Comparison of ENCODE assay signal across 8 cellular contexts in the genomic region with DNA sequence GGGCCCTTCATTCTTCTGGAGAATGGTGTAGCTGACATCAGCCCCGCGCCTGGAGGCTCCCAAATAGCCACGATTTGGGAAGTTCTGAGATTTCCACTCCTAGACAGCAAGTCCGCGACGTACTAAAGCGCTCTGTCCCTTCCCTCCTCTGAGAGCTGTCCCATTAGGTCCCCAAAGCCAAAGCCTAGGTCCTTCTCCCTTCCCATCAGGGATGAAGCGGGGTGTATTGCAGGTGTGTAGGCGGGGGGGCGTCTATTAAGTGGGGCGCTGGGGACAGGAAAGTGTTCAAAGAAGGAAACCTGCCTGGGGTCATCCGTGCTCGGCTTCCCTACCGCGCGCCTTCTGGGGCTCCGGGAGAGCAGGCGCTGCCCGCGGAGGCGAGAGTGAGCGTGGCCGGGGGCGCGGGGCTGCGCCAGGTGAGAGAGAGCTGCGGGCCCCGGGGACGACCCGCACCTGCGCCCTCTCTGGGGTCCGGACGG. TPM values are rescaled to one million over a fixed set of nuclear protein-coding genes. Genes with fewer than 3 reads are reported as not detected.
DNase-seq lines count a peak whose midpoint lies in the region; ATAC-seq and TF ChIP-seq lines count a peak whose summit lies in the region.

No MANE protein-coding gene starts in this region.

- intact Hi-C loops in OCI-LY7 (cut with micrococcal nuclease; ENCODE audit: unreplicated experiment) = no loop called here

- peak overlapping the region; percentile 60 for H3K4me3 ChIP-seq in OCI-LY7 (ENCODE audit: low read depth, low read length, poor library complexity, severe bottlenecking)
- H3K4me3 ChIP-seq in parathyroid adenoma (ENCODE audit: low read depth, low read length) = peak overlapping the region; percentile 51

- BruUV-seq in OCI-LY7 (replicated peaks; lab: Mats Ljungman, UMichigan) = no TSS peak

- H3K27ac ChIP-seq in OCI-LY7 (ENCODE audit: low read depth, low read length, poor library complexity, severe bottlenecking) (no peak overlapping the region), parathyroid adenoma (no peak overlapping the region)

- POLR2A ChIA-PET in OCI-LY7 (lab: Charles Lee) = no interaction called here

- CTCF ChIA-PET in OCI-LY7 (lab: Charles Lee; ENCODE audit: unreplicated experiment) = no interaction called here

- H3K9ac ChIP-seq in parathyroid adenoma = no peak overlapping the region

- H3K4me2 ChIP-seq in OCI-LY7 (ENCODE audit: low read length) (peak overlapping the region; percentile 57; the same call in 1 of the 2 replicates), parathyroid adenoma (ENCODE audit: low read length) (peak overlapping the region; percentile 88)

- H3K9me3 ChIP-seq in OCI-LY7 (ENCODE audit: low read length) = 0 out of 2 replicates have a peak, but pooled peaks cover under 1% of the 10 kb centered on the region
- no peaks in the 10 kb centered on the region for H3K9me3 ChIP-seq in parathyroid adenoma (ENCODE audit: control insufficient read depth, low read length)

- TF ChIP-seq CTCF in OCI-LY7 (conservative IDR thresholded peaks at IDR 0.05; ENCODE audit: low read length) (no peak), parathyroid adenoma (IDR thresholded peaks at IDR 0.05) (no peak)

- H3K9me2 ChIP-seq in OCI-LY7 (ENCODE audit: insufficient read depth, low read length) = no peaks in the 10 kb centered on the region

- TF ChIP-seq POLR2A in erythroblast (IDR thresholded peaks at IDR 0.05; ENCODE audit: low read length) = no peak

- H3K79me2 ChIP-seq in OCI-LY7 (ENCODE audit: insufficient read depth, low read depth, low read length) = no peaks in the 10 kb centered on the region
- no peaks in the 10 kb centered on the region for H3K79me2 ChIP-seq in parathyroid adenoma

- H3K27me3 ChIP-seq in parathyroid adenoma (ENCODE audit: control insufficient read depth, insufficient read depth, low read length) = no peaks in the 10 kb centered on the region

- H3K36me3 ChIP-seq in OCI-LY7 (ENCODE audit: insufficient read depth, low read length) (no peaks in the 10 kb centered on the region; the same call in 1 of the 2 replicates), parathyroid adenoma (ENCODE audit: control insufficient read depth, insufficient read depth, low read length) (no peaks in the 10 kb centered on the region)

- DNase-seq in OCI-LY7 (ENCODE audit: low spot score) (no peak), fibroblast of peridontal ligament (ENCODE audit: extremely low read depth) (peak; percentile 44), erythroblast (lab: John Stamatoyannopoulos, UW) (no peak), mesenteric fat pad (ENCODE audit: low spot score) (no peak)

- no peak overlapping the region for H2AFZ ChIP-seq in OCI-LY7 (ENCODE audit: low read length)
- H2AFZ ChIP-seq in parathyroid adenoma = peak overlapping the region; percentile 94

- H4K20me1 ChIP-seq in OCI-LY7 (ENCODE audit: insufficient read depth, low read length) = no peaks in the 10 kb centered on the region

- ATAC-seq in GM19328 (IDR thresholded peaks at IDR 0.05; ENCODE audit: unreplicated experiment) = peak; percentile 12
- no peak for ATAC-seq in GM21619 (IDR thresholded peaks at IDR 0.05; ENCODE audit: unreplicated experiment)
- no peak for ATAC-seq in HG02885 (IDR thresholded peaks at IDR 0.05; ENCODE audit: poor library complexity, unreplicated experiment)

- H3K4me1 ChIP-seq in OCI-LY7 (ENCODE audit: insufficient read depth, low read length, poor library complexity, severe bottlenecking) = no peaks in the 10 kb centered on the region
- no peaks in the 10 kb centered on the region for H3K4me1 ChIP-seq in parathyroid adenoma

RNA-seq across cellular contexts. Expression of gene MOXD1, which starts 0.6 kb away (rescaled TPM):
- 0.05 TPM in 1 of 2 replicates, not detected in the other for total RNA-seq in OCI-LY7 (2014; rRNA removed; shearing (Covaris generic))
- total RNA-seq in OCI-LY7 (2022) (0.20 and 0.74 TPM in 2 replicates), mesenteric fat pad (2.2 TPM)
